In the genomic region with DNA sequence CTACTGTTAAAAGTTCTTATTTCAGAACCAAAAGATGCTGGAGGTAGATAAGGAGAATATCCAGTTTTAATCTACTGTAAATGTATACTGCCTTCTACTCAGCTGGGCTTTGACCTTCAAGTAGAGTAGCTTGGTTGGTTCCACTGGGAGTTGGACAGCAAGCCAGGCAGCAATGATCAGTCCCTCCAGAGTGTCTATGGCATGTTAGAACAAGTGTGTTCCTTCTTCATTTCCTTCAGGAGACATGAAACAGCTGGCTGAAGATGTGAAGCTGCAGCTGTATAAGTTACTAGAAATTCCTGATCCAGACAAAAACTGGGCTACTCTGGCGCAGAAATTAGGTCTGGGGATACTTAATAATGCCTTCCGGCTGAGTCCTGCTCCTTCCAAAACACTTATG, we compare ENCODE assay signal across 12 cellular contexts.
DNase-seq lines count a peak whose midpoint lies in the region; ATAC-seq and TF ChIP-seq lines count a peak whose summit lies in the region.
"Had no signal": no experiment of that assay in that cellular context is flagged by ENCODE, and none has a peak within 500 bp of the region (broad histone marks: within the 10 kb centered on the region; RNA-seq: fewer than 3 reads in every experiment).

No MANE protein-coding gene starts in this region.

- H3K27ac ChIP-seq in upper lobe of left lung = peak overlapping the region; percentile 50 to 82 (median 76)
- H3K27ac ChIP-seq: tibial artery had no signal

- no peaks in the 10 kb centered on the region for H3K27me3 ChIP-seq in upper lobe of left lung
- H3K27me3 ChIP-seq: left lung, tibial artery had no signal

- no peak overlapping the region for H3K4me3 ChIP-seq in upper lobe of left lung
- H3K4me3 ChIP-seq: left lung, tibial artery had no signal

- peaks cover 40 to 99% (median 59%) of the 10 kb centered on the region in 4 donors for H3K36me3 ChIP-seq in upper lobe of left lung

- WGBS in upper lobe of left lung, 2 donors = 73 to 92% methylated on average over 2 of the region's 2 CpGs

- H3K36me3 Mint-ChIP-seq in activated T-cell treated with anti-CD3 and anti-CD28 coated beads, Interleukin-2, amount 50 U/mL, for 24 hours (ENCODE audit: low read depth) = peaks cover 98% of the 10 kb centered on the region
- H3K36me3 Mint-ChIP-seq in activated T-helper 17 cell treated with anti-CD3 and anti-CD28 coated beads, Interleukin-2, amount 50 U/mL, for 72 hours (ENCODE audit: low read depth) = peaks cover 100% of the 10 kb centered on the region
- H3K36me3 Mint-ChIP-seq in immature natural killer cell = peaks cover 21 to 57% (median 42%) of the 10 kb centered on the region in 3 donors

- no peak for TF ChIP-seq EP300 in upper lobe of left lung (IDR thresholded peaks at IDR 0.05)

- peak overlapping the region; percentile 91 for H3K27ac Mint-ChIP-seq in activated T-cell treated with anti-CD3 and anti-CD28 coated beads, Interleukin-2, amount 50 U/mL, for 24 hours
- peak overlapping the region; percentile 93 for H3K27ac Mint-ChIP-seq in activated T-helper 17 cell treated with anti-CD3 and anti-CD28 coated beads, Interleukin-2, amount 50 U/mL, for 72 hours
- H3K27ac Mint-ChIP-seq in immature natural killer cell = peak overlapping the region; percentile 91 to 98 (median 96)

- TF ChIP-seq CTCF in upper lobe of left lung (IDR thresholded peaks at IDR 0.05) = no peak

- peaks cover 92% of the 10 kb centered on the region for H3K4me1 Mint-ChIP-seq in activated T-cell treated with anti-CD3 and anti-CD28 coated beads, Interleukin-2, amount 50 U/mL, for 24 hours (ENCODE audit: low read depth)
- peaks cover 68% of the 10 kb centered on the region for H3K4me1 Mint-ChIP-seq in activated T-helper 17 cell treated with anti-CD3 and anti-CD28 coated beads, Interleukin-2, amount 50 U/mL, for 72 hours
- H3K4me1 Mint-ChIP-seq in immature natural killer cell = peaks cover 64% of the 10 kb centered on the region in 2 donors

- no peaks in the 10 kb centered on the region for H3K27me3 Mint-ChIP-seq in activated T-cell treated with anti-CD3 and anti-CD28 coated beads, Interleukin-2, amount 50 U/mL, for 24 hours
- H3K27me3 Mint-ChIP-seq in activated T-helper 17 cell treated with anti-CD3 and anti-CD28 coated beads, Interleukin-2, amount 50 U/mL, for 72 hours = no peaks in the 10 kb centered on the region
- peaks cover 5 to 21% (median 13%) of the 10 kb centered on the region in 3 donors for H3K27me3 Mint-ChIP-seq in immature natural killer cell (ENCODE audit: low read depth in 3 of 3)

- ATAC-seq in activated T-helper 17 cell treated with anti-CD3 and anti-CD28 coated beads, Interleukin-2, amount 50 U/mL, for 72 hours (replicated peaks) = no peak
- ATAC-seq in upper lobe of left lung (ENCODE audit: low FRiP score in 2 of 2) = no peak
- no peak for ATAC-seq in HG02642 (IDR thresholded peaks at IDR 0.05; ENCODE audit: poor library complexity, unreplicated experiment)
- ATAC-seq in HG02759 (IDR thresholded peaks at IDR 0.05; ENCODE audit: unreplicated experiment) = no peak

- H3K4me3 Mint-ChIP-seq in activated T-cell treated with anti-CD3 and anti-CD28 coated beads, Interleukin-2, amount 50 U/mL, for 24 hours = peak overlapping the region; percentile 42
- peak overlapping the region; percentile 87 for H3K4me3 Mint-ChIP-seq in activated T-helper 17 cell treated with anti-CD3 and anti-CD28 coated beads, Interleukin-2, amount 50 U/mL, for 72 hours
- peak overlapping the region; percentile 84 to 91 (median 87) for H3K4me3 Mint-ChIP-seq in immature natural killer cell

- TF ChIP-seq POLR2A in upper lobe of left lung (IDR thresholded peaks at IDR 0.05) = no peak

- no peaks in the 10 kb centered on the region for H3K9me3 Mint-ChIP-seq in activated T-cell treated with anti-CD3 and anti-CD28 coated beads, Interleukin-2, amount 50 U/mL, for 24 hours
- no peaks in the 10 kb centered on the region for H3K9me3 Mint-ChIP-seq in activated T-helper 17 cell treated with anti-CD3 and anti-CD28 coated beads, Interleukin-2, amount 50 U/mL, for 72 hours
- H3K9me3 Mint-ChIP-seq in immature natural killer cell = no peaks in the 10 kb centered on the region

- H3K9me3 ChIP-seq in upper lobe of left lung = no peaks in the 10 kb centered on the region
- H3K9me3 ChIP-seq: left lung, tibial artery had no signal

- peaks cover 0 to 14% (median 9%) of the 10 kb centered on the region in 4 donors for H3K4me1 ChIP-seq in upper lobe of left lung
- H3K4me1 ChIP-seq: tibial artery had no signal

- DNase-seq in activated T-cell treated with anti-CD3 and anti-CD28 coated beads, Interleukin-2, amount 50 U/mL, for 24 hours = no peak
- no peak for DNase-seq in activated T-cell treated with anti-CD3 and anti-CD28 coated beads for 4 hours
- DNase-seq in immature natural killer cell = no peak
- DNase-seq in upper lobe of left lung = no peak
- no peak for DNase-seq in Ammon's horn (ENCODE audit: low spot score)
- DNase-seq: left lung, NCI-H1092, NCI-H446, tibial artery had no signal
